9 cellular contexts compared by ENCODE assay signal in genomic region chr22:40055143-40055926, GRCh38.
DNase-seq lines count a peak whose midpoint lies in the region; ATAC-seq and TF ChIP-seq lines count a peak whose summit lies in the region.
"Had no signal": no experiment of that assay in that cellular context is flagged by ENCODE, and none has a peak within 500 bp of the region (broad histone marks: within the 10 kb centered on the region; RNA-seq: fewer than 3 reads in every experiment).

No MANE protein-coding gene starts in this region.

- peak; percentile 41 for DNase-seq in GM13976 (ENCODE audit: low spot score)
- DNase-seq in M059J (ENCODE audit: low read depth): peak; percentile 23
- peak in 1 of 2 donors; percentile 53 for DNase-seq in foreskin keratinocyte
- no peak for DNase-seq in NCI-H1048 (lab: John Stamatoyannopoulos, UW)
- no peak for DNase-seq in NCI-H1417 (lab: John Stamatoyannopoulos, UW)
- no peak for DNase-seq in NCI-H128 (lab: John Stamatoyannopoulos, UW; ENCODE audit: unreplicated experiment)

- no peaks in the 10 kb centered on the region for H3K4me1 ChIP-seq in foreskin keratinocyte

- no peak overlapping the region for H3K27ac ChIP-seq in foreskin keratinocyte
- H3K27ac ChIP-seq: RWPE1 had no signal

- in situ Hi-C loops in GM13976 (cut with MboI; ENCODE audit: low sequenced_read_pairs, unreplicated experiment): no loop called here

- no peaks in the 10 kb centered on the region for H3K27me3 ChIP-seq in foreskin keratinocyte

- peak; percentile 57 for ATAC-seq in GM21528 (IDR thresholded peaks at IDR 0.05; ENCODE audit: low FRiP score, unreplicated experiment)
- peak; percentile 44 for ATAC-seq in foreskin keratinocyte
- ATAC-seq in GM19328 (IDR thresholded peaks at IDR 0.05; ENCODE audit: unreplicated experiment): no peak

- no peak for TF ChIP-seq CTCF in GM13976 (IDR thresholded peaks at IDR 0.05; ENCODE audit: borderline replicate concordance, control extremely low read depth, extremely low read depth, insufficient read depth, missing control alignments)
- TF ChIP-seq CTCF in foreskin keratinocyte (conservative IDR thresholded peaks at IDR 0.05): no peak

Comparison
In these comparisons a context has a peak if more than half of its experiments do, and no peak if none do; other contexts are left out.
1. DNase-seq: peak in GM13976 (single experiment) and M059J (single experiment); none in NCI-H1048 (single experiment), NCI-H1417 (0 of 3) and NCI-H128 (single experiment).